In the genomic region with DNA sequence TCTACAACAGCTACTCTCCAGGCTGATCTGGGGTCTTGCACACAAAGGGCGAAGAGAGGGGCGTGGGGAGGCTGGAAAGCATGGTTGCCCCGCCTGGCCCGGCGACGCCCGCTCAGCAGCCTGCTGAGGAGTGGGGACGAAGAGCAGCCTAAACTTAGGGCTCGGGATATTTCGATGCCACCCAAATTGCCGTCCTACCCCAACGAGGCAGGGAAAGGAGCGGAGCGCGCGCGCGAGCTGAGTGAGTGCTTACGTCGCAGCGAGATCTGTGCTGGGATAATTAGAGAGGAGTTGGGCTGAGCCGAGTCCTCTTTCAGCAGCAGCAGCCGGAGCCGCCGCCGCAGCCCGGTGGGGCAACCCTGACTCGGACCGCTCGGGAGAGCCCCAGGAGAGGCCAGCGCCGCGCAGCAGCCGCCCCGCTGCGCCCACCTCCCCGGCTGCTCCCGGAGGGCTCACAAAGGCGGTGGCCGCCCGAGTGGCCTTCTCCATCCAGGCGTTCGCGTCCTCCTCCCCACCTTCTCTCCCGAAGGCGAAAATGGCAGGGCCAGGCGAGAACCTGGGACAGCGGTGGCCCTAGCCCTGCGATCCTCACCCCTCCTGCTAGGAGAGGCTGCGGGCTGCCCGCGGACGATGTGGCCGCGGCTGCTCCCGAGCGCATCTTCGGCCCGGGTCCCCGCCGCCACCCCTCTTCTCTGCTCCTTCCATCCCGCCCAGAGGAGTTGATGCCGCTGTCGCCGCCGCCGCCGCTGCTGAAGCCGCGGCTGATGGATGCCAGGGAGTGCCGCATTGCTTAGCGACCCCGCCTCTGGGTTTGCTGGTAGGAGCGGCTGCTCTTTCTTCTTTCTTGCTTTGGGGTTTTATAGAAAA, we compare ENCODE assay signal across 9 cellular contexts. TPM values are rescaled to one million over a fixed set of nuclear protein-coding genes. Genes with fewer than 3 reads are reported as not detected.
DNase-seq lines count a peak whose midpoint lies in the region; ATAC-seq and TF ChIP-seq lines count a peak whose summit lies in the region.
"Had no signal": no experiment of that assay in that cellular context is flagged by ENCODE, and none has a peak within 500 bp of the region (broad histone marks: within the 10 kb centered on the region; RNA-seq: fewer than 3 reads in every experiment).

A gene with protein sequence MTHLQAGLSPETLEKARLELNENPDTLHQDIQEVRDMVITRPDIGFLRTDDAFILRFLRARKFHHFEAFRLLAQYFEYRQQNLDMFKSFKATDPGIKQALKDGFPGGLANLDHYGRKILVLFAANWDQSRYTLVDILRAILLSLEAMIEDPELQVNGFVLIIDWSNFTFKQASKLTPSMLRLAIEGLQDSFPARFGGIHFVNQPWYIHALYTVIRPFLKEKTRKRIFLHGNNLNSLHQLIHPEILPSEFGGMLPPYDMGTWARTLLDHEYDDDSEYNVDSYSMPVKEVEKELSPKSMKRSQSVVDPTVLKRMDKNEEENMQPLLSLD (plus strand): TSS at position 306 of the 867 bp plus-strand sequence. CDS start 1,543 bp downstream, outside the sequence.

- in situ Hi-C loops in SK-MEL-5 (cut with HindIII; ENCODE audit: low pct_unique_long_range_greater_than_20kb, low sequenced_read_pairs): no loop called here

- WGBS in hepatocyte (ENCODE audit: low lambda C conversion rate, missing lambda C conversion rate): 1% methylated on average over 41 of the region's 74 CpGs

- ATAC-seq in HG03175 (IDR thresholded peaks at IDR 0.05; ENCODE audit: unreplicated experiment) (no peak), HG03571 (IDR thresholded peaks at IDR 0.05; ENCODE audit: unreplicated experiment) (no peak), GM19455 (IDR thresholded peaks at IDR 0.05; ENCODE audit: unreplicated experiment) (no peak)

- H3K9me2 ChIP-seq in hepatocyte (replicated peaks; ENCODE audit: insufficient read depth): no peaks in the 10 kb centered on the region

- H3K27ac ChIP-seq in hepatocyte: no peak within 1 kb of the TSS

- peak within 1 kb of the TSS; percentile 95 for H3K4me2 ChIP-seq in hepatocyte
- H3K4me2 ChIP-seq in skeletal muscle satellite cell (ENCODE audit: low read length): peak within 1 kb of the TSS; percentile 93

- H3K4me1 ChIP-seq in hepatocyte (ENCODE audit: insufficient read depth): peaks cover 5% of the 10 kb centered on the region
- H3K4me1 ChIP-seq in skeletal muscle satellite cell (ENCODE audit: control insufficient read depth, insufficient read depth, low read length): peaks cover 18% of the 10 kb centered on the region

- H3K9ac ChIP-seq in skeletal muscle satellite cell (ENCODE audit: low read depth, low read length): peak within 1 kb of the TSS; percentile 83

- H2AFZ ChIP-seq in hepatocyte: peak within 1 kb of the TSS; percentile 37

- no peak for TF ChIP-seq CTCF in hepatocyte (IDR thresholded peaks at IDR 0.05; ENCODE audit: poor library complexity)

- H3K9me3 ChIP-seq in hepatocyte (ENCODE audit: low read depth) (no peaks in the 10 kb centered on the region), skeletal muscle satellite cell (replicated peaks; ENCODE audit: low read length) (no peaks in the 10 kb centered on the region)

- H3K36me3 ChIP-seq in hepatocyte (replicated peaks; ENCODE audit: insufficient read depth, low read depth): no peaks in the 10 kb centered on the region
- no peaks in the 10 kb centered on the region for H3K36me3 ChIP-seq in skeletal muscle satellite cell (ENCODE audit: insufficient read depth, low read length)

- H3K4me3 ChIP-seq in hepatocyte (peak within 1 kb of the TSS; percentile 34), skeletal muscle satellite cell (ENCODE audit: low read length) (peak within 1 kb of the TSS; percentile 80)

- H4K20me1 ChIP-seq in hepatocyte (ENCODE audit: insufficient read depth, poor library complexity, severe bottlenecking): no peaks in the 10 kb centered on the region

- H3K27me3 ChIP-seq in hepatocyte (peaks cover 63% of the 10 kb centered on the region), skeletal muscle satellite cell (ENCODE audit: control insufficient read depth, insufficient read depth, low read length) (no peaks in the 10 kb centered on the region)

- H3K79me2 ChIP-seq in hepatocyte: no peaks in the 10 kb centered on the region

- peak; percentile 6 for DNase-seq in HK-2 (ENCODE audit: unreplicated experiment)
- DNase-seq in SK-MEL-5 (ENCODE audit: low read depth, low spot score): peak; percentile 2
- DNase-seq in hepatocyte (ENCODE audit: low spot score): peak; percentile 37
- DNase-seq in 8988T: no peak

RNA-seq across cellular contexts. Expression of the gene that starts here (rescaled TPM):
- total RNA-seq in SK-MEL-5 (2014; rRNA removed; shearing (Covaris generic)): not detected in 2 replicates
- not detected in 2 replicates for polyA plus RNA-seq in SK-MEL-5 (2015; cell fraction: cytosol; rRNA removed)
- not detected in 2 replicates for polyA plus RNA-seq in SK-MEL-5 (2015; cell fraction: nucleus; rRNA removed)
- total RNA-seq in hepatocyte: under 0.01 and 0.07 TPM in 2 replicates
- 0.02 TPM in 1 of 2 replicates, not detected in the other for polyA plus RNA-seq in hepatocyte
- total RNA-seq in skeletal muscle satellite cell (2012; rRNA removed): 0.51 and 1.5 TPM in 2 replicates
- total RNA-seq: subcutaneous adipose tissue had no signal

Comparison
In these comparisons a context has a peak if more than half of its experiments do, and no peak if none do; other contexts are left out.
1. Peak in DNase-seq in SK-MEL-5; RNA of the gene not detected or under 1 TPM.
2. Peak in DNase-seq, H3K4me3 ChIP-seq and H3K4me2 ChIP-seq in hepatocyte; RNA of the gene not detected or under 1 TPM.